25 cellular contexts compared by ENCODE assay signal in the genomic region with DNA sequence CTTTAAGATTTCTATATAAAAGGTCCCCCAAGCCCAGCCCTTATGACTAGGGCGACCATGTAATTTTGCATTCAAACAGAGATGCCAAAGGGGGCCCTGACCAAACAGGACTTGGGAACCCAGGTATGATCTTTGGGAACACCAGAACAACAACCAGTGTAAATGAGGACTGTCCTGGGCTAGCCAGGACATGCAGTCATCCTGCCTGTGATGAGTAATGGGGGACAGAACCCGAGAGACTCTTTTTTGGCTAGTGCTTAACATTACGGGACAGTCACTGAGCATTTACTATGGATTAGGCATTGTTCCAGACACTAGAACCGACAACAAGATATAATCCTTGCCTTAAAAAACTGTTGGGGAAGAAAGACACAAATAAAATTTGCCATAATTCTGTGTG.
"Had no signal": no experiment of that assay in that cellular context is flagged by ENCODE, and none has a peak within 500 bp of the region (broad histone marks: within the 10 kb centered on the region; RNA-seq: fewer than 3 reads in every experiment).

No MANE protein-coding gene starts in this region.

- H3K4me3 ChIP-seq: PC-9, SK-N-MC had no signal

- H2AFZ ChIP-seq: PC-9 had no signal

- DNase-seq: activated CD4-positive, alpha-beta memory T cell treated with anti-CD3 and anti-CD28 coated beads, Interleukin-2, amount 10 ng/mL, durations not matched to agents 7 days and 5 days; activated CD4-positive, alpha-beta T cell treated with anti-CD3 and anti-CD28 coated beads, Interleukin-2, amount 10 ng/mL, durations not matched to agents 7 days and 5 days; activated CD4-positive, CD25-positive, alpha-beta regulatory T cell; activated gamma-delta T cell; activated naive CD4-positive, alpha-beta T cell treated with anti-CD3 and anti-CD28 coated beads for 36 hours; activated T-cell treated with anti-CD3 and anti-CD28 coated beads for 4 hours; activated T-cell treated with anti-CD3 and anti-CD28 coated beads, Interleukin-2, amount 50 U/mL, for 48 hours; amygdala; brain microvascular endothelial cell; caudate nucleus; Karpas-422; NCI-H1092; NCI-H1417 treated with DMSO at 0.1 percent for 48 hours; NCI-H1694; NCI-H2029; NCI-H510A treated with DMSO at 0.1 percent for 48 hours; NCI-H69; PC-9; T-cell; T-helper 2 cell; T1000 had no signal

- ATAC-seq: activated T-helper 17 cell treated with anti-CD3 and anti-CD28 coated beads, Interleukin-2, amount 50 U/mL, for 72 hours; Right ventricle myocardium inferior; T-cell had no signal

- H3K27me3 ChIP-seq: brain microvascular endothelial cell had no signal

- H3K4me2 ChIP-seq: PC-9 had no signal

- H3K27ac ChIP-seq: brain microvascular endothelial cell, PC-9, SK-N-MC, VCaP had no signal

- H3K36me3 ChIP-seq: brain microvascular endothelial cell had no signal
